Comparison of ENCODE assay signal across 23 cellular contexts in genomic region chr12:64137117-64137516, GRCh38.
"Had no signal": no experiment of that assay in that cellular context is flagged by ENCODE, and none has a peak within 500 bp of the region (broad histone marks: within the 10 kb centered on the region; RNA-seq: fewer than 3 reads in every experiment).

No MANE protein-coding gene starts in this region.

- DNase-seq: activated CD4-positive, alpha-beta T cell treated with anti-CD3 and anti-CD28 coated beads, Interleukin-2, amount 50 U/mL, for 1 hour; activated CD4-positive, CD25-positive, alpha-beta regulatory T cell treated with anti-CD3 and anti-CD28 coated beads, Interleukin-2, amount 50 U/mL, for 72 hours; activated CD8-positive, alpha-beta memory T cell treated with anti-CD3 and anti-CD28 coated beads for 24 hours; activated CD8-positive, alpha-beta memory T cell treated with anti-CD3 and anti-CD28 coated beads, Interleukin-2, amount 50 U/mL, for 48 hours; activated effector memory CD4-positive, alpha-beta T cell treated with Interleukin-2 at 50 U/mL for 16 hours; activated naive CD4-positive, alpha-beta T cell treated with anti-CD3 and anti-CD28 coated beads, Interleukin-2, amount 10 ng/mL, durations not matched to agents 7 days and 5 days; activated naive CD8-positive, alpha-beta T cell treated with anti-CD3 and anti-CD28 coated beads, Interleukin-2, amount 50 U/mL, for 24 hours; activated T-cell treated with anti-CD3 and anti-CD28 coated beads, Interleukin-2, amount 50 U/mL, for 48 hours; aorta; heart right ventricle; mucosa of descending colon; naive B cell; ovary; right lobe of liver; small intestine; stimulated activated CD4-positive, alpha-beta T cell treated with anti-CD3 and anti-CD28 coated beads, Interleukin-15, amount 100 ng/mL, for 24 hours; stimulated activated CD4-positive, alpha-beta T cell treated with anti-CD3 and anti-CD28 coated beads, Interleukin-2, amount 100 ng/mL, for 48 hours; transverse colon; uterus had no signal

- ATAC-seq: activated naive CD8-positive, alpha-beta T cell treated with anti-CD3 and anti-CD28 coated beads, Interleukin-2, amount 50 U/mL, for 24 hours; heart right ventricle; mucosa of descending colon; right lobe of liver had no signal

- H3K4me1 Mint-ChIP-seq: activated naive CD4-positive, alpha-beta T cell treated with anti-CD3 and anti-CD28 coated beads, Interleukin-2, amount 10 ng/mL, durations not matched to agents 7 days and 5 days; activated naive CD8-positive, alpha-beta T cell treated with anti-CD3 and anti-CD28 coated beads, Interleukin-2, amount 50 U/mL, for 24 hours; central memory CD8-positive, alpha-beta T cell; memory B cell; naive B cell; neural crest cell had no signal

- H3K4me3 Mint-ChIP-seq: activated naive CD4-positive, alpha-beta T cell treated with anti-CD3 and anti-CD28 coated beads, Interleukin-2, amount 10 ng/mL, durations not matched to agents 7 days and 5 days; activated naive CD8-positive, alpha-beta T cell treated with anti-CD3 and anti-CD28 coated beads, Interleukin-2, amount 50 U/mL, for 24 hours; central memory CD8-positive, alpha-beta T cell; memory B cell; naive B cell; neural crest cell; stimulated activated naive CD8-positive, alpha-beta T cell treated with anti-CD3 and anti-CD28 coated beads, Interleukin-15, Interleukin-2, amounts not matched to agents 100 ng/mL and 50 ng/mL, for 24 hours had no signal

- H3K27ac Mint-ChIP-seq: activated naive CD4-positive, alpha-beta T cell treated with anti-CD3 and anti-CD28 coated beads, Interleukin-2, amount 10 ng/mL, durations not matched to agents 7 days and 5 days; activated naive CD8-positive, alpha-beta T cell treated with anti-CD3 and anti-CD28 coated beads, Interleukin-2, amount 50 U/mL, for 24 hours; memory B cell; naive B cell; stimulated activated naive CD8-positive, alpha-beta T cell treated with anti-CD3 and anti-CD28 coated beads, Interleukin-15, Interleukin-2, amounts not matched to agents 100 ng/mL and 50 ng/mL, for 24 hours had no signal

- H3K36me3 Mint-ChIP-seq: activated naive CD4-positive, alpha-beta T cell treated with anti-CD3 and anti-CD28 coated beads, Interleukin-2, amount 10 ng/mL, durations not matched to agents 7 days and 5 days; memory B cell had no signal

- H3K27me3 Mint-ChIP-seq: activated naive CD4-positive, alpha-beta T cell treated with anti-CD3 and anti-CD28 coated beads, Interleukin-2, amount 10 ng/mL, durations not matched to agents 7 days and 5 days; activated naive CD8-positive, alpha-beta T cell treated with anti-CD3 and anti-CD28 coated beads, Interleukin-2, amount 50 U/mL, for 24 hours; central memory CD8-positive, alpha-beta T cell; memory B cell; naive B cell had no signal
